Comparison of ENCODE assay signal across 14 cellular contexts in the genomic region with DNA sequence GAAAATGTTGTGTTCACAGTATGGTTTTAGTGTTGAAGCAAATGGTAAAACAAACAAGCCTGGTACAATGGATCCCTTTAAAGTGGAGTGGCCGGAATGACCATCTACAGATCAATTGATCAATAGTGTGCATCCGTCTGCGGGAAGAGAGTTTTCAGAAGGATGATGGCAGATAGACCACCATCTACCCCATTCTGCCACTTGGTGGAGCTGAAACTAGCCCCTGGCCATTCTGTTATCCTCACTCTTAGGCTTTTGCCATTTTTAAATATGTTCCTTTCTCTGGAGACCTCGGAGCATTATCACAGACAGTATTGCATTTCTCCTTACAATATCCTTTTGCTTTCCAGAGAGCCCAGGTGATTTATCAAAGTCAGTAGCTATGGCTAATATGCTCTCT.
DNase-seq lines count a peak whose midpoint lies in the region; ATAC-seq and TF ChIP-seq lines count a peak whose summit lies in the region.
"Had no signal": no experiment of that assay in that cellular context is flagged by ENCODE, and none has a peak within 500 bp of the region (broad histone marks: within the 10 kb centered on the region; RNA-seq: fewer than 3 reads in every experiment).

No MANE protein-coding gene starts in this region.

- no peak for ATAC-seq in GM21576 (IDR thresholded peaks at IDR 0.05; ENCODE audit: unreplicated experiment)
- ATAC-seq: naive thymus-derived CD4-positive, alpha-beta T cell had no signal

- no peak for DNase-seq in WERI-Rb-1
- DNase-seq in iPS-NIHi7 (ENCODE audit: extremely low spot score), result peak; percentile 26
- no peak for DNase-seq in colonic mucosa
- no peak for DNase-seq in activated CD4-positive, alpha-beta T cell treated with anti-CD3 and anti-CD28 coated beads for 48 hours
- DNase-seq: activated CD4-positive, alpha-beta T cell treated with anti-CD3 and anti-CD28 coated beads, Interleukin-2, amount 50 U/mL, for 4 hours; activated naive CD4-positive, alpha-beta T cell treated with anti-CD3 and anti-CD28 coated beads for 36 hours; naive thymus-derived CD4-positive, alpha-beta T cell; NCI-H1930; NCI-H526; stimulated activated naive CD4-positive, alpha-beta T cell had no signal

- H3K9ac ChIP-seq in colonic mucosa (ENCODE audit: low read depth in 2 of 2, low read length in 2 of 2), result no peak overlapping the region

- H3K4me1 ChIP-seq in colonic mucosa, result no peaks in the 10 kb centered on the region
- H3K4me1 ChIP-seq: tibial nerve had no signal

- TF ChIP-seq CTCF in C4-2B (conservative IDR thresholded peaks at IDR 0.05) (peak; percentile 10; the same call in 1 of the 2 replicates), GM12872 (IDR thresholded peaks at IDR 0.05; ENCODE audit: insufficient read depth, low read depth, low read length) (peak; percentile 51; the same call in 2 of the 3 replicates), WERI-Rb-1 (IDR thresholded peaks at IDR 0.05; ENCODE audit: low read depth, low read length) (peak; percentile 45; the same call in 1 of the 2 replicates), colonic mucosa (IDR thresholded peaks at IDR 0.05) (no peak)

- H3K27me3 ChIP-seq in WERI-Rb-1 (ENCODE audit: insufficient read depth, low read depth, severe bottlenecking) (no peaks in the 10 kb centered on the region), colonic mucosa (no peaks in the 10 kb centered on the region)
- H3K27me3 ChIP-seq: tibial nerve had no signal

- H3K4me3 ChIP-seq in WERI-Rb-1 (ENCODE audit: low read depth, low read length), result no peak overlapping the region
- no peak overlapping the region for H3K4me3 ChIP-seq in colonic mucosa
- H3K4me3 ChIP-seq: tibial nerve had no signal

- H3K9me3 ChIP-seq in WERI-Rb-1 (ENCODE audit: severe bottlenecking), result no peaks in the 10 kb centered on the region
- H3K9me3 ChIP-seq in colonic mucosa, result no peaks in the 10 kb centered on the region
- H3K9me3 ChIP-seq: tibial nerve had no signal

- H3K36me3 ChIP-seq in WERI-Rb-1 (no peaks in the 10 kb centered on the region), colonic mucosa (no peaks in the 10 kb centered on the region)
- H3K36me3 ChIP-seq: tibial nerve had no signal

- intact Hi-C loops in colonic mucosa (cut with DNase I), result no loop called here

- H3K27ac ChIP-seq in C4-2B, result no peak overlapping the region
- H3K27ac ChIP-seq in WERI-Rb-1, result no peak overlapping the region
- H3K27ac ChIP-seq in colonic mucosa, result no peak overlapping the region
- H3K27ac ChIP-seq: tibial nerve had no signal
